ENCODE assay signal across 8 cellular contexts in the genomic region with DNA sequence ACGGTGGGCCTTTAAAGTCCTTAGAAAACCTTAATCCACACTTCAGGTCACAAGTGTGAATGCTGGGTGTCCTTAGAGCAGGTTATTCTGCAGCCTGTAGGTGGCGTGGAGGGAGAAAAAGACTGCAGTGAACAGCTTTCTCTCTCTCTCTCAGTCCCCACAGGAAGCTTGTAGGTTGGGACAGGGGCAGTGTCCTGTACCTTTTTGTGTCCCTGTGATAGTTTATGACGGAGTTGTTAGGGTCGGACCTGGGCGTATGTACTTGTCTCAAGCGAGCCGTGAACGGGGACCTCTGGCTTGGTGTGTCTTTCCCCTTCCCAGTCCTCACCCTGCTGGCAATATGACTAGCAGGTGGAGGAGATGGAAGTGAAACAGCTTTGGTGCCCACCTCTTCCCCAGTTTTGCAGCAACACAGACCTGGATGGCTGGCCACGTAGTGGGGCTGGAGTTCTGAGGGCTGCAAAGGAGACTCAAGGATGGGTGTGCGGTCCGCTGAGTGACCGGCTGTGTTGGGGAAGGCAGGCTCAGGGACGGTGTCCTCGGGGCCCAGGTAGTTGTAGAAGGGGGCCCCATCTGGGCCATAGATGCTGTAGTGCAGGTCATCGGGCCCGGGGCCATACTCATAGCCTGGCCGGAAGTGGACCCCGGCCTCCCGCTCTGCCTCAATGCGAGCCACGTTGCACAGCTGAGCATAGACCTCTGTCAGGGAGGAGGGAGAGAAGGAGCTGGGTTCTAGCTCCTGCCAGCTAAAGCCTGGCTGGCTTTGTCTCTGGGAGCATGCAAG. TPM values are rescaled to one million over a fixed set of nuclear protein-coding genes. Genes with fewer than 3 reads are reported as not detected.
DNase-seq lines count a peak whose midpoint lies in the region; ATAC-seq, FAIRE-seq and TF ChIP-seq lines count a peak whose summit lies in the region.

No MANE protein-coding gene starts in this region.

- DNase-seq in DND-41 (no peak), WERI-Rb-1 (peak; percentile 79), left ventricle myocardium inferior (no peak), vagina (ENCODE audit: extremely low spot score in 2 of 2) (peak; percentile 81 to 83), RCC 7860 (ENCODE audit: low spot score) (no peak)
- no peak for DNase-seq in naive thymus-derived CD8-positive, alpha-beta T cell

- H4K20me1 ChIP-seq in DND-41 (ENCODE audit: insufficient read depth, low read length) = no peaks in the 10 kb centered on the region

- no peak for FAIRE-seq in RCC 7860 (lab: Jason Lieb, UNC)

- no peak for TF ChIP-seq EP300 in Ishikawa (IDR thresholded peaks at IDR 0.05; ENCODE audit: borderline replicate concordance)

- H3K9ac ChIP-seq in DND-41 (ENCODE audit: low read depth, low read length) = no peak overlapping the region

- intact Hi-C loops in left ventricle myocardium inferior (cut with micrococcal nuclease) = no loop called here
- intact Hi-C loops in vagina (cut with DNase I) = no loop called here

- H3K27me3 ChIP-seq in DND-41 (ENCODE audit: insufficient read depth, low read length, poor library complexity) (no peaks in the 10 kb centered on the region), WERI-Rb-1 (ENCODE audit: insufficient read depth, low read depth, severe bottlenecking) (no peaks in the 10 kb centered on the region), left ventricle myocardium inferior (ENCODE audit: low read depth) (no peaks in the 10 kb centered on the region), vagina (no peaks in the 10 kb centered on the region)

- H2AFZ ChIP-seq in DND-41 (ENCODE audit: low read depth, low read length) = no peak overlapping the region

- no peak overlapping the region for H3K4me3 Mint-ChIP-seq in naive thymus-derived CD8-positive, alpha-beta T cell

- TF ChIP-seq RAD21 in Ishikawa (IDR thresholded peaks at IDR 0.05; ENCODE audit: low read depth) = peak; percentile 52

- TF ChIP-seq CTCF in DND-41 (IDR thresholded peaks at IDR 0.05; ENCODE audit: borderline replicate concordance, extremely low read depth, low read length, poor library complexity, severe bottlenecking) (peak; percentile 52), WERI-Rb-1 (IDR thresholded peaks at IDR 0.05; ENCODE audit: low read depth, low read length) (peak; percentile 86), left ventricle myocardium inferior (IDR thresholded peaks at IDR 0.05; ENCODE audit: borderline replicate concordance) (peak; percentile 39), vagina (IDR thresholded peaks at IDR 0.05) (no peak)

- H3K4me1 Mint-ChIP-seq in naive thymus-derived CD8-positive, alpha-beta T cell = peaks cover 8 to 32% (median 21%) of the 10 kb centered on the region in 4 donors

- H3K9me3 Mint-ChIP-seq in naive thymus-derived CD8-positive, alpha-beta T cell = no peaks in the 10 kb centered on the region

- TF ChIP-seq POLR2A in vagina (IDR thresholded peaks at IDR 0.05) = no peak
- TF ChIP-seq POLR2A in GM18505 (IDR thresholded peaks at IDR 0.05; ENCODE audit: borderline replicate concordance, extremely low read depth, insufficient read depth, insufficient read length) = no peak

- no peaks in the 10 kb centered on the region for H3K4me1 ChIP-seq in DND-41 (ENCODE audit: insufficient read depth, low read length)
- H3K4me1 ChIP-seq in left ventricle myocardium inferior = peaks cover 15% of the 10 kb centered on the region
- peaks cover 7% of the 10 kb centered on the region for H3K4me1 ChIP-seq in vagina

- H3K4me3 ChIP-seq in DND-41 (ENCODE audit: low read depth in 1 of 2, low read length in 2 of 2) (no peak overlapping the region), WERI-Rb-1 (ENCODE audit: low read depth, low read length) (no peak overlapping the region), left ventricle myocardium inferior (no peak overlapping the region), vagina (no peak overlapping the region)

- H3K79me2 ChIP-seq in DND-41 (ENCODE audit: insufficient read depth, low read length) = no peaks in the 10 kb centered on the region

- no peak overlapping the region for H3K4me2 ChIP-seq in DND-41 (ENCODE audit: insufficient read depth, low read length)

- H3K36me3 Mint-ChIP-seq in naive thymus-derived CD8-positive, alpha-beta T cell = peaks cover 0 to 9% (median 0%) of the 10 kb centered on the region in 3 donors

- peak; percentile 57; the same call in 2 of the 3 replicates for ATAC-seq in DND-41 (ENCODE audit: insufficient read depth, low read depth)
- no peak for ATAC-seq in GM18505 (IDR thresholded peaks at IDR 0.05; ENCODE audit: unreplicated experiment)
- ATAC-seq in naive thymus-derived CD8-positive, alpha-beta T cell = no peak

- H3K27ac ChIP-seq in DND-41 (ENCODE audit: low read length) = no peak overlapping the region
- H3K27ac ChIP-seq in WERI-Rb-1 = no peak overlapping the region
- no peak overlapping the region for H3K27ac ChIP-seq in left ventricle myocardium inferior (replicated peaks)
- no peak overlapping the region for H3K27ac ChIP-seq in vagina

- H3K36me3 ChIP-seq in DND-41 (ENCODE audit: insufficient read depth, low read length) = no peaks in the 10 kb centered on the region
- no peaks in the 10 kb centered on the region; the same call in 1 of the 2 replicates for H3K36me3 ChIP-seq in WERI-Rb-1
- no peaks in the 10 kb centered on the region for H3K36me3 ChIP-seq in left ventricle myocardium inferior
- H3K36me3 ChIP-seq in vagina = no peaks in the 10 kb centered on the region

- no peaks in the 10 kb centered on the region for H3K9me3 ChIP-seq in DND-41 (ENCODE audit: insufficient read depth, low read length, severe bottlenecking)
- no peaks in the 10 kb centered on the region for H3K9me3 ChIP-seq in WERI-Rb-1 (ENCODE audit: severe bottlenecking)
- no peaks in the 10 kb centered on the region for H3K9me3 ChIP-seq in left ventricle myocardium inferior (replicated peaks)
- no peaks in the 10 kb centered on the region for H3K9me3 ChIP-seq in vagina

- peak overlapping the region in 2 of 10 donors; percentile 31 to 67 for H3K27ac Mint-ChIP-seq in naive thymus-derived CD8-positive, alpha-beta T cell

- no peaks in the 10 kb centered on the region for H3K27me3 Mint-ChIP-seq in naive thymus-derived CD8-positive, alpha-beta T cell

- POLR2A ChIA-PET in naive thymus-derived CD8-positive, alpha-beta T cell (lab: Charles Lee) = interaction anchor here (1.2 kb wide), 1 partner anchor 9 kb away, joined by 4 read pairs; a partner anchor contains a TSS

TF ChIP-seq in Ishikawa, 13 proteins besides CTCF, POLR2A, EP300 and RAD21:
- TF ChIP-seq NFIC (IDR thresholded peaks at IDR 0.05) = no peak
- TF ChIP-seq, protein P1, sequence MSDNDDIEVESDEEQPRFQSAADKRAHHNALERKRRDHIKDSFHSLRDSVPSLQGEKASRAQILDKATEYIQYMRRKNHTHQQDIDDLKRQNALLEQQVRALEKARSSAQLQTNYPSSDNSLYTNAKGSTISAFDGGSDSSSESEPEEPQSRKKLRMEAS (IDR thresholded peaks at IDR 0.05) = no peak
- no peak for TF ChIP-seq TEAD4 (IDR thresholded peaks at IDR 0.05)
- TF ChIP-seq ZBTB7A (IDR thresholded peaks at IDR 0.05; ENCODE audit: low read depth) = no peak
- TF ChIP-seq CEBPB (IDR thresholded peaks at IDR 0.05) = no peak
- no peak for TF ChIP-seq EGR1 (IDR thresholded peaks at IDR 0.05)
- TF ChIP-seq, protein P2, sequence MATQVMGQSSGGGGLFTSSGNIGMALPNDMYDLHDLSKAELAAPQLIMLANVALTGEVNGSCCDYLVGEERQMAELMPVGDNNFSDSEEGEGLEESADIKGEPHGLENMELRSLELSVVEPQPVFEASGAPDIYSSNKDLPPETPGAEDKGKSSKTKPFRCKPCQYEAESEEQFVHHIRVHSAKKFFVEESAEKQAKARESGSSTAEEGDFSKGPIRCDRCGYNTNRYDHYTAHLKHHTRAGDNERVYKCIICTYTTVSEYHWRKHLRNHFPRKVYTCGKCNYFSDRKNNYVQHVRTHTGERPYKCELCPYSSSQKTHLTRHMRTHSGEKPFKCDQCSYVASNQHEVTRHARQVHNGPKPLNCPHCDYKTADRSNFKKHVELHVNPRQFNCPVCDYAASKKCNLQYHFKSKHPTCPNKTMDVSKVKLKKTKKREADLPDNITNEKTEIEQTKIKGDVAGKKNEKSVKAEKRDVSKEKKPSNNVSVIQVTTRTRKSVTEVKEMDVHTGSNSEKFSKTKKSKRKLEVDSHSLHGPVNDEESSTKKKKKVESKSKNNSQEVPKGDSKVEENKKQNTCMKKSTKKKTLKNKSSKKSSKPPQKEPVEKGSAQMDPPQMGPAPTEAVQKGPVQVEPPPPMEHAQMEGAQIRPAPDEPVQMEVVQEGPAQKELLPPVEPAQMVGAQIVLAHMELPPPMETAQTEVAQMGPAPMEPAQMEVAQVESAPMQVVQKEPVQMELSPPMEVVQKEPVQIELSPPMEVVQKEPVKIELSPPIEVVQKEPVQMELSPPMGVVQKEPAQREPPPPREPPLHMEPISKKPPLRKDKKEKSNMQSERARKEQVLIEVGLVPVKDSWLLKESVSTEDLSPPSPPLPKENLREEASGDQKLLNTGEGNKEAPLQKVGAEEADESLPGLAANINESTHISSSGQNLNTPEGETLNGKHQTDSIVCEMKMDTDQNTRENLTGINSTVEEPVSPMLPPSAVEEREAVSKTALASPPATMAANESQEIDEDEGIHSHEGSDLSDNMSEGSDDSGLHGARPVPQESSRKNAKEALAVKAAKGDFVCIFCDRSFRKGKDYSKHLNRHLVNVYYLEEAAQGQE (IDR thresholded peaks at IDR 0.05; ENCODE audit: low read depth) = no peak
- TF ChIP-seq CREB1 (IDR thresholded peaks at IDR 0.05; ENCODE audit: low read depth) = no peak
- TF ChIP-seq, protein P3, sequence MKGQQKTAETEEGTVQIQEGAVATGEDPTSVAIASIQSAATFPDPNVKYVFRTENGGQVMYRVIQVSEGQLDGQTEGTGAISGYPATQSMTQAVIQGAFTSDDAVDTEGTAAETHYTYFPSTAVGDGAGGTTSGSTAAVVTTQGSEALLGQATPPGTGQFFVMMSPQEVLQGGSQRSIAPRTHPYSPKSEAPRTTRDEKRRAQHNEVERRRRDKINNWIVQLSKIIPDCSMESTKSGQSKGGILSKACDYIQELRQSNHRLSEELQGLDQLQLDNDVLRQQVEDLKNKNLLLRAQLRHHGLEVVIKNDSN (IDR thresholded peaks at IDR 0.05) = no peak
- no peak for TF ChIP-seq TCF12 (IDR thresholded peaks at IDR 0.05; ENCODE audit: low read depth)
- no peak for TF ChIP-seq TAF1 (IDR thresholded peaks at IDR 0.05; ENCODE audit: low read depth)
- no peak for TF ChIP-seq YY1 (IDR thresholded peaks at IDR 0.05; ENCODE audit: low read depth)
- no peak for TF ChIP-seq FOXM1 (IDR thresholded peaks at IDR 0.05; ENCODE audit: borderline replicate concordance, low read depth)
TF ChIP-seq in Ishikawa: peak in this region for 0.

RNA-seq across cellular contexts. Expression of a gene that starts 8.9 kb away (rescaled TPM):
- total RNA-seq in left ventricle myocardium inferior = 45.8 TPM
- total RNA-seq in vagina = 26.0 TPM
- 10 to 100 TPM; 33.3 to 39.5 TPM for total RNA-seq in naive thymus-derived CD8-positive, alpha-beta T cell
- polyA plus RNA-seq in naive thymus-derived CD8-positive, alpha-beta T cell = 10 to 100 TPM; 47.2 to 86.2 (median 65.3) TPM

RNA-seq across cellular contexts. Expression of a gene that starts 9.3 kb away (rescaled TPM):
- total RNA-seq in left ventricle myocardium inferior = 93.5 TPM
- 165 TPM for total RNA-seq in vagina
- total RNA-seq in naive thymus-derived CD8-positive, alpha-beta T cell = 10 to 100 TPM; 40.9 to 44.4 TPM
- 10 to 100 TPM; 53.8 to 65.2 (median 57.0) TPM for polyA plus RNA-seq in naive thymus-derived CD8-positive, alpha-beta T cell

Comparison
In these comparisons a context has a peak if more than half of its experiments do, and no peak if none do; other contexts are left out.
1. DNase-seq: peak in WERI-Rb-1 (single experiment) and vagina (2 of 2); none in DND-41 (single experiment), left ventricle myocardium inferior (single experiment), naive thymus-derived CD8-positive, alpha-beta T cell (0 of 10) and RCC 7860 (single experiment).
2. CTCF ChIP-seq: peak in DND-41 (single experiment), WERI-Rb-1 (single experiment) and left ventricle myocardium inferior (single experiment); none in vagina (0 of 3).